Comparison of ENCODE assay signal across 17 cellular contexts in the genomic region with DNA sequence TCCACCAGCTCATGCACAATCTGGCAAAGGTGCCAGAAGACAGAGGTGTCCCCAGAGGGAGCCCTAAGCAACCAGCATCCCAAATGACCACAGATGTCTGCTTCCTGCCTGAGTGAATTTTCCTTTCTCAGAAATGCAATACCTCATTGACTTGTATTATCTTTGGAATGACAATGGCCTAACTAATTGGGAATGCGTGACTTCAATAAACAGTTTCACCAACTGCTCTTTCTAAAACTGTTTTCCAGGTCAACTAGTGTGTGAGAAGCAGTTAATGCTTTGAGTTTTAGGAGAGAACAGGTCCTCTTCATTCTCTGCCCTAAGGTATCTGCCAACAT.
A peak's percentile ranks its signal among the peaks of the same experiment; 100 is the strongest.
DNase-seq lines count a peak whose midpoint lies in the region; ATAC-seq and TF ChIP-seq lines count a peak whose summit lies in the region.
"Had no signal": no experiment of that assay in that cellular context is flagged by ENCODE, and none has a peak within 500 bp of the region (broad histone marks: within the 10 kb centered on the region; RNA-seq: fewer than 3 reads in every experiment).

No MANE protein-coding gene starts in this region.

- H3K4me3 ChIP-seq in MG63 (no peak overlapping the region), endodermal cell (ENCODE audit: low read length) (no peak overlapping the region), gastrocnemius medialis (no peak overlapping the region)
- H3K4me3 ChIP-seq: ascending aorta, lower lobe of right lung, smooth muscle cell had no signal

- no peak overlapping the region for H3K27ac Mint-ChIP-seq in endodermal cell
- H3K27ac Mint-ChIP-seq in activated CD8-positive, alpha-beta T cell treated with anti-CD3 and anti-CD28 coated beads, Interleukin-2, amount 10 ng/mL, durations not matched to agents 7 days and 5 days = no peak overlapping the region
- H3K27ac Mint-ChIP-seq: activated T-helper 1 cell treated with anti-CD3 and anti-CD28 coated beads, Interleukin-12 subunit alpha, Interleukin-12 subunit beta, Interleukin-2, Interleukin-4 antibody, amounts not matched to agents 30 ng/mL and 10 ng/mL and 1 ng/mL, durations not matched to agents 14 hours and 24 hours and 36 hours; T-cell had no signal

- intact Hi-C loops in gastrocnemius medialis (cut with DNase I; ENCODE audit: low total_unique reads) = no loop called here

- no peak overlapping the region for H3K27ac ChIP-seq in endodermal cell (ENCODE audit: low read depth, low read length)
- peak overlapping the region in 3 of 4 donors; percentile 29 to 56 (median 34) for H3K27ac ChIP-seq in gastrocnemius medialis
- H3K27ac ChIP-seq: lower lobe of right lung had no signal

- peak; percentile 17 for TF ChIP-seq CTCF in endodermal cell (conservative IDR thresholded peaks at IDR 0.05)
- no peak for TF ChIP-seq CTCF in gastrocnemius medialis (IDR thresholded peaks at IDR 0.05 in 4 of 5, conservative IDR thresholded peaks at IDR 0.05 in 1 of 5)

- H3K36me3 ChIP-seq in MG63 (no peaks in the 10 kb centered on the region), endodermal cell (ENCODE audit: control insufficient read depth, insufficient read depth, low read length) (no peaks in the 10 kb centered on the region), gastrocnemius medialis (no peaks in the 10 kb centered on the region)
- H3K36me3 ChIP-seq: ascending aorta, lower lobe of right lung had no signal

- H3K9ac ChIP-seq in endodermal cell (ENCODE audit: extremely low read depth, low read length, poor library complexity, severe bottlenecking) = no peak overlapping the region

- H3K4me3 Mint-ChIP-seq in endodermal cell = no peak overlapping the region
- no peak overlapping the region for H3K4me3 Mint-ChIP-seq in activated CD8-positive, alpha-beta T cell treated with anti-CD3 and anti-CD28 coated beads, Interleukin-2, amount 10 ng/mL, durations not matched to agents 7 days and 5 days
- H3K4me3 Mint-ChIP-seq: activated T-helper 1 cell treated with anti-CD3 and anti-CD28 coated beads, Interleukin-12 subunit alpha, Interleukin-12 subunit beta, Interleukin-2, Interleukin-4 antibody, amounts not matched to agents 30 ng/mL and 10 ng/mL and 1 ng/mL, durations not matched to agents 14 hours and 24 hours and 36 hours; neural crest cell; T-cell had no signal

- peaks cover 3% of the 10 kb centered on the region for H3K4me1 ChIP-seq in endodermal cell (ENCODE audit: control insufficient read depth, insufficient read depth, low read length)
- peaks cover 4 to 10% of the 10 kb centered on the region in 2 donors for H3K4me1 ChIP-seq in gastrocnemius medialis
- H3K4me1 ChIP-seq: ascending aorta had no signal

- DNase-seq in GM03348 (ENCODE audit: low spot score) (peak; percentile 76), MG63 (peak; percentile 75), endodermal cell (no peak), gastrocnemius medialis (no peak), NCI-H345 treated with DMSO at 0.1 percent for 48 hours (lab: John Stamatoyannopoulos, UW; ENCODE audit: unreplicated experiment) (no peak)
- DNase-seq in activated CD8-positive, alpha-beta T cell treated with anti-CD3 and anti-CD28 coated beads, Interleukin-2, amount 10 ng/mL, durations not matched to agents 7 days and 5 days = no peak
- DNase-seq: activated CD4-positive, alpha-beta T cell treated with anti-CD3 and anti-CD28 coated beads for 4 hours; hypothalamus; lower lobe of right lung; NCI-H2081 treated with DMSO at 0.1 percent for 48 hours; OCI-M1; T-cell had no signal

- CTCF ChIA-PET in activated CD8-positive, alpha-beta T cell treated with anti-CD3 and anti-CD28 coated beads, Interleukin-2, amount 10 ng/mL, durations not matched to agents 7 days and 5 days (lab: Charles Lee) = no interaction called here

- no peaks in the 10 kb centered on the region for H3K27me3 Mint-ChIP-seq in endodermal cell (ENCODE audit: insufficient read depth)
- H3K27me3 Mint-ChIP-seq in activated CD8-positive, alpha-beta T cell treated with anti-CD3 and anti-CD28 coated beads, Interleukin-2, amount 10 ng/mL, durations not matched to agents 7 days and 5 days (ENCODE audit: low read depth) = peaks cover 6% of the 10 kb centered on the region

- in situ Hi-C loops in gastrocnemius medialis (cut with MboI; ENCODE audit: low sequenced_read_pairs in 4 of 4) = no loop called here

- POLR2A ChIA-PET in activated CD8-positive, alpha-beta T cell treated with anti-CD3 and anti-CD28 coated beads, Interleukin-2, amount 10 ng/mL, durations not matched to agents 7 days and 5 days (lab: Charles Lee) = no interaction called here

- no peaks in the 10 kb centered on the region for H3K9me3 ChIP-seq in MG63
- no peaks in the 10 kb centered on the region for H3K9me3 ChIP-seq in endodermal cell (ENCODE audit: control insufficient read depth, low read length)
- no peaks in the 10 kb centered on the region for H3K9me3 ChIP-seq in gastrocnemius medialis
- H3K9me3 ChIP-seq: ascending aorta, lower lobe of right lung had no signal

- WGBS in endodermal cell (ENCODE audit: insufficient coverage in 1 of 2, insufficient read length in 1 of 2), 2 experiments = 88 to 100% methylated on average over 1 of the region's 1 CpG

- ATAC-seq in gastrocnemius medialis = peak in 1 of 2 donors; percentile 25
- no peak for ATAC-seq in GM19328 (IDR thresholded peaks at IDR 0.05; ENCODE audit: unreplicated experiment)
- no peak for ATAC-seq in activated CD8-positive, alpha-beta T cell treated with anti-CD3 and anti-CD28 coated beads, Interleukin-2, amount 10 ng/mL, durations not matched to agents 7 days and 5 days
- ATAC-seq: lower lobe of right lung, T-cell had no signal

- H3K27me3 ChIP-seq in MG63 = no peaks in the 10 kb centered on the region
- H3K27me3 ChIP-seq in endodermal cell (ENCODE audit: control insufficient read depth, insufficient read depth, low read length, poor library complexity, severe bottlenecking) = no peaks in the 10 kb centered on the region
- H3K27me3 ChIP-seq in gastrocnemius medialis = no peaks in the 10 kb centered on the region
- H3K27me3 ChIP-seq: ascending aorta had no signal

- H3K9me3 Mint-ChIP-seq in endodermal cell = no peaks in the 10 kb centered on the region
- no peaks in the 10 kb centered on the region for H3K9me3 Mint-ChIP-seq in activated CD8-positive, alpha-beta T cell treated with anti-CD3 and anti-CD28 coated beads, Interleukin-2, amount 10 ng/mL, durations not matched to agents 7 days and 5 days (ENCODE audit: insufficient read depth)
- H3K9me3 Mint-ChIP-seq: activated T-helper 1 cell treated with anti-CD3 and anti-CD28 coated beads, Interleukin-12 subunit alpha, Interleukin-12 subunit beta, Interleukin-2, Interleukin-4 antibody, amounts not matched to agents 30 ng/mL and 10 ng/mL and 1 ng/mL, durations not matched to agents 14 hours and 24 hours and 36 hours; neural crest cell; T-cell had no signal

- TF ChIP-seq POLR2A in gastrocnemius medialis (IDR thresholded peaks at IDR 0.05) = no peak

- H3K36me3 Mint-ChIP-seq in endodermal cell (ENCODE audit: low read depth) = no peaks in the 10 kb centered on the region
- no peaks in the 10 kb centered on the region for H3K36me3 Mint-ChIP-seq in activated CD8-positive, alpha-beta T cell treated with anti-CD3 and anti-CD28 coated beads, Interleukin-2, amount 10 ng/mL, durations not matched to agents 7 days and 5 days (ENCODE audit: low read depth)
- H3K36me3 Mint-ChIP-seq: T-cell had no signal

- peaks cover 15% of the 10 kb centered on the region for H3K4me1 Mint-ChIP-seq in endodermal cell
- H3K4me1 Mint-ChIP-seq in activated CD8-positive, alpha-beta T cell treated with anti-CD3 and anti-CD28 coated beads, Interleukin-2, amount 10 ng/mL, durations not matched to agents 7 days and 5 days (ENCODE audit: low read depth) = no peaks in the 10 kb centered on the region
- H3K4me1 Mint-ChIP-seq: T-cell had no signal

Comparison
In these comparisons a context has a peak if more than half of its experiments do, and no peak if none do; other contexts are left out.
1. DNase-seq: peak in GM03348 (single experiment) and MG63 (single experiment); none in endodermal cell (single experiment), gastrocnemius medialis (0 of 2), NCI-H345 treated with DMSO at 0.1 percent for 48 hours (single experiment) and activated CD8-positive, alpha-beta T cell treated with anti-CD3 and anti-CD28 coated beads, Interleukin-2, amount 10 ng/mL, durations not matched to agents 7 days and 5 days (single experiment).